Comparison of ENCODE assay signal across 12 cellular contexts in the genomic region with DNA sequence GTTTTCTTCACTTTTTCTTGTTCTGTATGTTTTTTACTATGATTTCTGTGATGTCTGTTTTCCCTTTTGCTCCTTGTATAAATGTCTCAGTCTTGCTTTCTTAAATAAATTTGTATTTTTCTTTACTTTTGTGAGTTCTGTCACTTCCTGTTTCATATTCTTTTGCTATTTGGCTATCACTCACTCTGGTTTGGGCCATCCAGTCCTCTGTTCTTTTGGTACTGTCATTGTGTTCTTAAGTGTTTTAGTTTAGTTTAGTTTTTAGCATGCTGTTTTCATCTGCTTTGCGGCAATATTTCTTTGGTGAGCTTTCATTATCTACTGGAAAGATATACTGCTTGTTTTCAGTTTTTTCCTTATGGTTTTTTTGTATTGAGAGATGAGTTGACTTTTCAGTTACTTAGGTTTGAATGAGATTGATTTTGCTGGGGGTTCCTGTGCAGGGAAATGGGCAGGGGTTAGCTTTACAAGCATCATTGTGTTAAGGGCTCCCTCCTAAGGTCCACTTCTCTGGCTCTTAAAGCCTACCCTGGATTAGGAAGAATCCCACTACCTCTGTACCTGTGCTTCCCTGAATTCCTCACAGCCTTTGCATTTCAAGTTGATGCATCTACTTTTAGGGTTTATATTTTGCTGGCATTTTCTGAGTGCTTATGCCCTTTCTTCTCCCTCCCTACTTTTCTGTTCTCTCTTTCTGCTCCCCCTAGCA. TPM values are rescaled to one million over a fixed set of nuclear protein-coding genes. Genes with fewer than 3 reads are reported as not detected.
DNase-seq lines count a peak whose midpoint lies in the region; ATAC-seq, FAIRE-seq and TF ChIP-seq lines count a peak whose summit lies in the region.
"Had no signal": no experiment of that assay in that cellular context is flagged by ENCODE, and none has a peak within 500 bp of the region (broad histone marks: within the 10 kb centered on the region; RNA-seq: fewer than 3 reads in every experiment).

No MANE protein-coding gene starts in this region.

- no peak for TF ChIP-seq CTCF in smooth muscle cell (IDR thresholded peaks at IDR 0.05; ENCODE audit: borderline replicate concordance, insufficient read depth, poor library complexity, severe bottlenecking)

- WGBS in smooth muscle cell (ENCODE audit: low lambda C conversion rate) = 100% methylated on average over 1 of the region's 1 CpG

- no peak for FAIRE-seq in GM12891 (lab: Jason Lieb, UNC)

- H3K4me1 ChIP-seq in iPS-20b (ENCODE audit: insufficient read depth, low read length) = peaks cover 10% of the 10 kb centered on the region; the same call in 1 of the 2 replicates
- no peaks in the 10 kb centered on the region for H3K4me1 ChIP-seq in smooth muscle cell (ENCODE audit: low read depth)
- H3K4me1 ChIP-seq: colonic mucosa had no signal

- H3K4me2 ChIP-seq in smooth muscle cell = no peak overlapping the region

- H3K27ac ChIP-seq in iPS-20b (ENCODE audit: low read length) = no peak overlapping the region
- no peak overlapping the region for H3K27ac ChIP-seq in smooth muscle cell (ENCODE audit: low read depth)
- H3K27ac ChIP-seq: colonic mucosa had no signal

- H3K27me3 ChIP-seq in iPS-20b (ENCODE audit: insufficient read depth, low read length) (no peaks in the 10 kb centered on the region), smooth muscle cell (ENCODE audit: low read depth) (no peaks in the 10 kb centered on the region)
- H3K27me3 ChIP-seq: colonic mucosa had no signal

- no peak overlapping the region for H2AFZ ChIP-seq in smooth muscle cell (ENCODE audit: low read depth)

- H3F3A ChIP-seq in smooth muscle cell (ENCODE audit: low read depth) = no peaks in the 10 kb centered on the region

- H3K36me3 ChIP-seq in iPS-20b (ENCODE audit: insufficient read depth, low read depth, low read length) = peaks cover 18% of the 10 kb centered on the region; the same call in 1 of the 2 replicates
- H3K36me3 ChIP-seq in smooth muscle cell (ENCODE audit: low read depth) = peaks cover 8% of the 10 kb centered on the region
- H3K36me3 ChIP-seq: colonic mucosa had no signal

- ATAC-seq in GM19397 (IDR thresholded peaks at IDR 0.05; ENCODE audit: unreplicated experiment) (peak; percentile 17), HG02938 (IDR thresholded peaks at IDR 0.05; ENCODE audit: unreplicated experiment) (no peak)

- H3K79me2 ChIP-seq in smooth muscle cell (ENCODE audit: low read depth) = peaks cover 13% of the 10 kb centered on the region

- no peak for DNase-seq in GM12891 (ENCODE audit: insufficient read length, low spot score)
- peak; percentile 30 for DNase-seq in NAMALWA (ENCODE audit: low spot score)
- DNase-seq in smooth muscle cell (lab: John Stamatoyannopoulos, UW; ENCODE audit: unreplicated experiment) = no peak
- DNase-seq in GM19238 (ENCODE audit: insufficient read length, low spot score) = no peak
- no peak for DNase-seq in hippocampal formation (lab: John Stamatoyannopoulos, UW)
- DNase-seq: activated effector memory CD4-positive, alpha-beta T cell treated with anti-CD3 and anti-CD28 coated beads, Interleukin-2, amount 50 U/mL, for 16 hours; colonic mucosa; NCI-H2227 treated with DMSO at 0.1 percent for 48 hours; RPMI8226 had no signal

- peaks cover 37% of the 10 kb centered on the region for H4K20me1 ChIP-seq in smooth muscle cell (ENCODE audit: low read depth)

- H3K9me3 ChIP-seq in iPS-20b (ENCODE audit: insufficient read depth, low read depth, low read length) (no peaks in the 10 kb centered on the region), smooth muscle cell (replicated peaks; ENCODE audit: low read depth) (no peaks in the 10 kb centered on the region)
- H3K9me3 ChIP-seq: colonic mucosa had no signal

- H3K4me3 ChIP-seq in iPS-20b (ENCODE audit: low read length) (no peak overlapping the region), smooth muscle cell (no peak overlapping the region)
- H3K4me3 ChIP-seq: colonic mucosa had no signal

- H3K9ac ChIP-seq in iPS-20b (ENCODE audit: low read depth, low read length) (peak overlapping the region; percentile 17; the same call in 1 of the 2 replicates), smooth muscle cell (ENCODE audit: low read depth) (no peak overlapping the region)

- TF ChIP-seq POLR2A in GM12891 (IDR thresholded peaks at IDR 0.05; ENCODE audit: low read depth, low read length) = no peak

TF ChIP-seq in GM12891, 5 proteins besides CTCF, POLR2A, EP300 and RAD21:
- TF ChIP-seq POU2F2 (IDR thresholded peaks at IDR 0.05; ENCODE audit: low read depth, low read length) (no peak), SPI1 (IDR thresholded peaks at IDR 0.05; ENCODE audit: low read depth, low read length) (peak; percentile 45; the same call in 1 of the 2 replicates)
TF ChIP-seq in GM12891: peak in this region for 1.

RNA-seq across cellular contexts. Expression of gene PDCD6IP, which starts 35.1 kb away (rescaled TPM):
- 58.3 TPM for polyA plus RNA-seq in GM12891 (2012; ENCODE audit: low read depth, missing spikeins)
- total RNA-seq in smooth muscle cell = 108 and 138 TPM in 2 replicates
- 97.6 and 109 TPM in 2 replicates for polyA plus RNA-seq in smooth muscle cell
